ENCODE assay signal across 10 cellular contexts in the genomic region with DNA sequence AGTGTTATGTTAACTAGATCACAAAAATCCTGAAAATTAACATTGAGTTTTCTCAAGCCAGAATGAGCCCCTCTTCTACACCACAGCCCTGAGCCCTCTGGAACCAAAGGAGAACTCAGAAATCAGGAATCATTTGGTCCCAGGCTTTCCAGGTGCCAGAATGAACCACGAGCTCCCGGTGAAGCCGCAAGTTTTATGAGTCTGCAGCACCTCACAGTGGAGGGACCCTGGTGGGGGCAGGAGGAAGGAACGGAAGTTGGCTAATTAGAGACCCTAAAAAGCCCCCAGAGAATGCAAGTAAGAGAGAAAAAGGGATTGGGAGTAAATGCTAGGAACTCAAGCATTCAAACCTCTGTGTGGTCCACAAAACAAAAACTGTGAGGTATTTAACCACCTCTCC. TPM values are rescaled to one million over a fixed set of nuclear protein-coding genes. Genes with fewer than 3 reads are reported as not detected.
DNase-seq lines count a peak whose midpoint lies in the region; ATAC-seq and TF ChIP-seq lines count a peak whose summit lies in the region.
"Had no signal": no experiment of that assay in that cellular context is flagged by ENCODE, and none has a peak within 500 bp of the region (broad histone marks: within the 10 kb centered on the region; RNA-seq: fewer than 3 reads in every experiment).

No MANE protein-coding gene starts in this region.

- peak overlapping the region; percentile 18; the same call in 1 of the 2 replicates for H2AFZ ChIP-seq in GM23338

- H3K4me3 ChIP-seq in BLaER1 treated with 17β-estradiol and CSF1 and Interleukin-3, amounts not matched to agents 10 nM and 100 nM = no peak overlapping the region
- no peak overlapping the region for H3K4me3 ChIP-seq in GM23338

- peaks cover 10% of the 10 kb centered on the region for H3K4me1 Mint-ChIP-seq in GM23338
- peaks cover 44% of the 10 kb centered on the region for H3K4me1 Mint-ChIP-seq in activated T-helper 2 cell treated with anti-CD3 and anti-CD28 coated beads, Interferon-gamma antibody, Interleukin-2, Interleukin-4, amounts not matched to agents 10 μg/mL and 5 μg/mL and 100 μg/mL, durations not matched to agents 14 hours and 24 hours and 36 hours (ENCODE audit: low read depth)

- H3K9me2 ChIP-seq in GM23338 (ENCODE audit: insufficient read depth) = no peaks in the 10 kb centered on the region

- no peak overlapping the region for H3K9ac ChIP-seq in BLaER1 treated with 17β-estradiol and CSF1 and Interleukin-3, amounts not matched to agents 10 nM and 100 nM

- no peaks in the 10 kb centered on the region for H3F3A ChIP-seq in GM23338 (replicated peaks; ENCODE audit: low read depth)

- no peaks in the 10 kb centered on the region; the same call in 2 of the 3 replicates for H3K36me3 Mint-ChIP-seq in GM23338 (ENCODE audit: low read depth)
- no peaks in the 10 kb centered on the region for H3K36me3 Mint-ChIP-seq in activated T-helper 2 cell treated with anti-CD3 and anti-CD28 coated beads, Interferon-gamma antibody, Interleukin-2, Interleukin-4, amounts not matched to agents 10 μg/mL and 5 μg/mL and 100 μg/mL, durations not matched to agents 14 hours and 24 hours and 36 hours (ENCODE audit: low read depth)
- H3K36me3 Mint-ChIP-seq: T-cell had no signal

- H3K79me2 ChIP-seq in GM23338 (replicated peaks; ENCODE audit: insufficient read depth) = no peaks in the 10 kb centered on the region

- H4K20me1 ChIP-seq in BLaER1 treated with 17β-estradiol and CSF1 and Interleukin-3, amounts not matched to agents 10 nM and 100 nM = no peaks in the 10 kb centered on the region
- H4K20me1 ChIP-seq in GM23338 (replicated peaks; ENCODE audit: insufficient read depth) = no peaks in the 10 kb centered on the region

- no peak overlapping the region for H3K4me3 Mint-ChIP-seq in GM23338
- H3K4me3 Mint-ChIP-seq in activated T-helper 2 cell treated with anti-CD3 and anti-CD28 coated beads, Interferon-gamma antibody, Interleukin-2, Interleukin-4, amounts not matched to agents 10 μg/mL and 5 μg/mL and 100 μg/mL, durations not matched to agents 14 hours and 24 hours and 36 hours (ENCODE audit: low read depth) = no peak overlapping the region
- H3K4me3 Mint-ChIP-seq: activated T-cell treated with anti-CD3 and anti-CD28 coated beads, Interleukin-2, amount 50 U/mL, for 4 hours; T-cell had no signal

- intact Hi-C loops in activated T-helper 2 cell treated with anti-CD3 and anti-CD28 coated beads, Interferon-gamma antibody, Interleukin-2, Interleukin-4, amounts not matched to agents 10 μg/mL and 5 μg/mL and 100 μg/mL, durations not matched to agents 14 hours and 24 hours and 36 hours (cut with micrococcal nuclease) = loop anchor here (10.0 kb wide), 1 partner anchor 677 kb away; the partner anchor contains the start of gene GPR19

- H3K4me1 ChIP-seq in BLaER1 treated with 17β-estradiol and CSF1 and Interleukin-3, amounts not matched to agents 10 nM and 100 nM = peaks cover 23 to 48% (median 32%) of the 10 kb centered on the region in 10 experiments
- peaks cover 10% of the 10 kb centered on the region; the same call in 1 of the 2 replicates for H3K4me1 ChIP-seq in GM23338 (ENCODE audit: insufficient read depth)

- H3K27ac ChIP-seq in BLaER1 treated with 17β-estradiol and CSF1 and Interleukin-3, amounts not matched to agents 10 nM and 100 nM = no peak overlapping the region
- no peak overlapping the region for H3K27ac ChIP-seq in GM23338 (ENCODE audit: low read depth)

- TF ChIP-seq CTCF in GM23338 (conservative IDR thresholded peaks at IDR 0.05; ENCODE audit: low read depth in 2 of 2) = peak; percentile 69 to 80

- H3K27me3 ChIP-seq in BLaER1 treated with 17β-estradiol and CSF1 and Interleukin-3, amounts not matched to agents 10 nM and 100 nM = no peaks in the 10 kb centered on the region
- H3K27me3 ChIP-seq in GM23338 (ENCODE audit: insufficient read depth) = no peaks in the 10 kb centered on the region

- H3K27ac Mint-ChIP-seq in GM23338 = no peak overlapping the region
- peak overlapping the region; percentile 18 for H3K27ac Mint-ChIP-seq in activated T-helper 2 cell treated with anti-CD3 and anti-CD28 coated beads, Interferon-gamma antibody, Interleukin-2, Interleukin-4, amounts not matched to agents 10 μg/mL and 5 μg/mL and 100 μg/mL, durations not matched to agents 14 hours and 24 hours and 36 hours

- H3K9me3 ChIP-seq in BLaER1 treated with 17β-estradiol and CSF1 and Interleukin-3, amounts not matched to agents 10 nM and 100 nM (replicated peaks in 1 of 11) = no peaks in the 10 kb centered on the region

- ATAC-seq in GM23338 (peak; percentile 92), HG03520 (IDR thresholded peaks at IDR 0.05; ENCODE audit: unreplicated experiment) (no peak)

- H3K36me3 ChIP-seq in BLaER1 treated with 17β-estradiol and CSF1 and Interleukin-3, amounts not matched to agents 10 nM and 100 nM = no peaks in the 10 kb centered on the region
- H3K36me3 ChIP-seq in GM23338 (ENCODE audit: insufficient read depth) = no peaks in the 10 kb centered on the region

- H3K9me3 Mint-ChIP-seq in GM23338 = no peaks in the 10 kb centered on the region; the same call in 1 of the 3 replicates
- H3K9me3 Mint-ChIP-seq in activated T-helper 2 cell treated with anti-CD3 and anti-CD28 coated beads, Interferon-gamma antibody, Interleukin-2, Interleukin-4, amounts not matched to agents 10 μg/mL and 5 μg/mL and 100 μg/mL, durations not matched to agents 14 hours and 24 hours and 36 hours = no peaks in the 10 kb centered on the region
- H3K9me3 Mint-ChIP-seq: activated T-cell treated with anti-CD3 and anti-CD28 coated beads, Interleukin-2, amount 50 U/mL, for 4 hours; T-cell had no signal

- DNase-seq in GM23338 (ENCODE audit: low spot score) (peak; percentile 74), iPS-NIHi11 (ENCODE audit: low spot score) (peak; percentile 59), amniotic stem cell (lab: John Stamatoyannopoulos, UW) (no peak), OCI-M1 (lab: John Stamatoyannopoulos, UW) (no peak)
- no peak for DNase-seq in activated T-helper 2 cell treated with anti-CD3 and anti-CD28 coated beads, Interferon-gamma antibody, Interleukin-2, Interleukin-4, amounts not matched to agents 10 μg/mL and 5 μg/mL and 100 μg/mL, durations not matched to agents 14 hours and 24 hours and 36 hours (ENCODE audit: low spot score)
- DNase-seq in stimulated activated CD4-positive, alpha-beta T cell treated with anti-CD3 and anti-CD28 coated beads, Interleukin-1b, Interleukin-23, amount 100 ng/mL, for 48 hours = no peak
- DNase-seq: activated T-cell treated with anti-CD3 and anti-CD28 coated beads, Interleukin-2, amount 50 U/mL, for 4 hours; T-cell had no signal

- H3K4me2 ChIP-seq in BLaER1 treated with 17β-estradiol and CSF1 and Interleukin-3, amounts not matched to agents 10 nM and 100 nM = peak overlapping the region in 9 of 11 experiments; percentile 4 to 86 (median 75); a peak in 11 of 22 replicates
- no peak overlapping the region for H3K4me2 ChIP-seq in GM23338

- H3K27me3 Mint-ChIP-seq in GM23338 (ENCODE audit: insufficient read depth, low read depth, poor library complexity) = peaks cover 5% of the 10 kb centered on the region
- H3K27me3 Mint-ChIP-seq in activated T-helper 2 cell treated with anti-CD3 and anti-CD28 coated beads, Interferon-gamma antibody, Interleukin-2, Interleukin-4, amounts not matched to agents 10 μg/mL and 5 μg/mL and 100 μg/mL, durations not matched to agents 14 hours and 24 hours and 36 hours (ENCODE audit: low read depth) = peaks cover 2% of the 10 kb centered on the region
- H3K27me3 Mint-ChIP-seq: T-cell had no signal

TF ChIP-seq in GM23338, 12 proteins besides CTCF, POLR2A, EP300 and RAD21 (continues in another document):
- TF ChIP-seq EZH2phosphoT487 (IDR thresholded peaks at IDR 0.05; ENCODE audit: unreplicated experiment) (no peak), POLR2AphosphoS5 (IDR thresholded peaks at IDR 0.05; ENCODE audit: low read depth) (no peak), CREB1 (CRISPR knock-in tag; IDR thresholded peaks at IDR 0.05; ENCODE audit: low read depth) (no peak), STAT1 (IDR thresholded peaks at IDR 0.05; ENCODE audit: unreplicated experiment) (no peak), EZH2 (IDR thresholded peaks at IDR 0.05; ENCODE audit: low read depth, unreplicated experiment) (no peak), ETS1 (IDR thresholded peaks at IDR 0.05) (no peak), ZNF114 (CRISPR knock-in tag; IDR thresholded peaks at IDR 0.05) (no peak), ZNF331 (CRISPR knock-in tag; IDR thresholded peaks at IDR 0.05; ENCODE audit: low read depth) (no peak)

RNA-seq across cellular contexts. Expression of gene BCL2L14, which starts 52.9 kb away (rescaled TPM):
- 2.7 and 3.9 TPM in 2 replicates for total RNA-seq in GM23338 (2014; rRNA removed; shearing (Covaris generic))
- 1.2 and 2.1 TPM in 2 replicates for polyA plus RNA-seq in GM23338 (2016; fragmentation: Nextera tagmentation; extraction: Ambion mirVana)
- 1.2 and 1.4 TPM in 2 replicates for total RNA-seq in activated T-helper 2 cell treated with anti-CD3 and anti-CD28 coated beads, Interferon-gamma antibody, Interleukin-2, Interleukin-4, amounts not matched to agents 10 μg/mL and 5 μg/mL and 100 μg/mL, durations not matched to agents 14 hours and 24 hours and 36 hours

Comparison
In these comparisons a context has a peak if more than half of its experiments do, and no peak if none do; other contexts are left out.
1. DNase-seq: peak in GM23338 (single experiment) and iPS-NIHi11 (single experiment); none in activated T-helper 2 cell treated with anti-CD3 and anti-CD28 coated beads, Interferon-gamma antibody, Interleukin-2, Interleukin-4, amounts not matched to agents 10 μg/mL and 5 μg/mL and 100 μg/mL, durations not matched to agents 14 hours and 24 hours and 36 hours (single experiment), amniotic stem cell (single experiment), OCI-M1 (single experiment) and stimulated activated CD4-positive, alpha-beta T cell treated with anti-CD3 and anti-CD28 coated beads, Interleukin-1b, Interleukin-23, amount 100 ng/mL, for 48 hours (single experiment).